ENCODE assay signal across 23 cellular contexts in genomic region chr11:71488968-71489265, GRCh38. TPM values are rescaled to one million over a fixed set of nuclear protein-coding genes. Genes with fewer than 3 reads are reported as not detected.
A peak's percentile ranks its signal among the peaks of the same experiment; 100 is the strongest.
DNase-seq lines count a peak whose midpoint lies in the region; ATAC-seq and TF ChIP-seq lines count a peak whose summit lies in the region.
"Had no signal": no experiment of that assay in that cellular context is flagged by ENCODE, and none has a peak within 500 bp of the region (broad histone marks: within the 10 kb centered on the region; RNA-seq: fewer than 3 reads in every experiment).

No MANE protein-coding gene starts in this region.

- intact Hi-C loops in Caco-2 (cut with micrococcal nuclease; ENCODE audit: unreplicated experiment): loop anchor here (2.0 kb wide), 4 partner anchors 18 to 92 kb away; partner anchors contain the start of gene DHCR7

- POLR2A ChIA-PET in activated CD4-positive, alpha-beta T cell treated with anti-CD3 and anti-CD28 coated beads, Interleukin-2, amount 10 ng/mL, durations not matched to agents 7 days and 5 days (lab: Charles Lee): no interaction called here
- POLR2A ChIA-PET in Caco-2 (lab: Charles Lee): interaction anchor here (0.7 kb wide), 1 partner anchor 36 kb away, joined by 4 read pairs; the partner anchor contains the start of gene NADSYN1

- no peak overlapping the region for H2BK15ac ChIP-seq in neuronal stem cell (ENCODE audit: low read length)

- H4K91ac ChIP-seq in neuronal stem cell (ENCODE audit: low read depth, low read length, poor library complexity): no peak overlapping the region

- no peak overlapping the region for H2AFZ ChIP-seq in neuronal stem cell (ENCODE audit: low read length)

- no peak overlapping the region for H3K27ac ChIP-seq in neuronal stem cell (replicated peaks; ENCODE audit: low read length)
- H3K27ac ChIP-seq: esophagus squamous epithelium, Peyer's patch had no signal

- peaks cover 13% of the 10 kb centered on the region for H3K4me1 Mint-ChIP-seq in activated CD4-positive, alpha-beta T cell treated with anti-CD3 and anti-CD28 coated beads, Interleukin-2, amount 10 ng/mL, durations not matched to agents 7 days and 5 days
- H3K4me1 Mint-ChIP-seq in Caco-2 (ENCODE audit: low read depth, unreplicated experiment): peaks cover 21% of the 10 kb centered on the region
- H3K4me1 Mint-ChIP-seq in activated naive CD8-positive, alpha-beta T cell treated with anti-CD3 and anti-CD28 coated beads, Interleukin-2, amount 50 U/mL, for 24 hours: peaks cover 22% of the 10 kb centered on the region
- H3K4me1 Mint-ChIP-seq: immature natural killer cell had no signal

- H3K4me1 ChIP-seq in Caco-2 (peaks cover 23% of the 10 kb centered on the region), neuronal stem cell (ENCODE audit: control insufficient read depth in 2 of 2, insufficient read depth in 1 of 2, low read depth in 1 of 2, low read length in 2 of 2) (peaks cover 4 to 10% of the 10 kb centered on the region in 2 donors)
- H3K4me1 ChIP-seq: HAP-1, Peyer's patch had no signal

- no TSS peak for BruUV-seq in Caco-2 (replicated peaks; lab: Mats Ljungman, UMichigan)

- no peak overlapping the region for H3K14ac ChIP-seq in neuronal stem cell (ENCODE audit: low read length)

- H2BK12ac ChIP-seq in neuronal stem cell (ENCODE audit: low read length): no peak overlapping the region

- H3K27ac Mint-ChIP-seq in activated CD4-positive, alpha-beta T cell treated with anti-CD3 and anti-CD28 coated beads, Interleukin-2, amount 10 ng/mL, durations not matched to agents 7 days and 5 days: peak overlapping the region; percentile 72
- peak overlapping the region; percentile 40 for H3K27ac Mint-ChIP-seq in Caco-2 (ENCODE audit: unreplicated experiment)
- peak overlapping the region; percentile 84 for H3K27ac Mint-ChIP-seq in activated naive CD8-positive, alpha-beta T cell treated with anti-CD3 and anti-CD28 coated beads, Interleukin-2, amount 50 U/mL, for 24 hours

- H2BK120ac ChIP-seq in neuronal stem cell (ENCODE audit: low read depth, low read length): no peak overlapping the region

- H3K23ac ChIP-seq in neuronal stem cell (ENCODE audit: low read depth, low read length, poor library complexity): no peak overlapping the region

- H3K27me3 ChIP-seq in Caco-2 (replicated peaks; ENCODE audit: control insufficient read depth, insufficient read depth, low read length): no peaks in the 10 kb centered on the region
- H3K27me3 ChIP-seq in neuronal stem cell (ENCODE audit: control insufficient read depth in 3 of 3, insufficient read depth in 3 of 3, low read depth in 1 of 3, low read length in 3 of 3): no peaks in the 10 kb centered on the region
- H3K27me3 ChIP-seq: dorsolateral prefrontal cortex, esophagus squamous epithelium, Peyer's patch had no signal

- H3K9me3 ChIP-seq in Caco-2: no peaks in the 10 kb centered on the region
- H3K9me3 ChIP-seq in neuronal stem cell (replicated peaks in 1 of 2; ENCODE audit: control insufficient read depth in 2 of 2, insufficient read depth in 1 of 2, low read depth in 1 of 2, low read length in 2 of 2): peaks cover 0 to 3% of the 10 kb centered on the region in 2 donors
- H3K9me3 ChIP-seq: esophagus squamous epithelium, HAP-1, Peyer's patch had no signal

- H3K36me3 ChIP-seq in Caco-2 (ENCODE audit: control insufficient read depth, insufficient read depth, low read length): peaks cover 12% of the 10 kb centered on the region; the same call in 1 of the 2 replicates
- peaks cover 25 to 58% of the 10 kb centered on the region in 2 donors for H3K36me3 ChIP-seq in neuronal stem cell (replicated peaks in 1 of 2; ENCODE audit: control insufficient read depth in 2 of 2, insufficient read depth in 2 of 2, low read length in 2 of 2)

- CTCF ChIA-PET in activated CD4-positive, alpha-beta T cell treated with anti-CD3 and anti-CD28 coated beads, Interleukin-2, amount 10 ng/mL, durations not matched to agents 7 days and 5 days (lab: Charles Lee): no interaction called here
- CTCF ChIA-PET in Caco-2 (lab: Charles Lee): interaction anchor here (1.2 to 1.6 kb wide), 2 partner anchors 36 to 75 kb away, joined by 6 to 17 read pairs; partner anchors contain the start of gene NADSYN1

- H3K9ac ChIP-seq in neuronal stem cell (ENCODE audit: low read depth, low read length, poor library complexity): no peak overlapping the region

- H3K27me3 Mint-ChIP-seq in activated CD4-positive, alpha-beta T cell treated with anti-CD3 and anti-CD28 coated beads, Interleukin-2, amount 10 ng/mL, durations not matched to agents 7 days and 5 days: no peaks in the 10 kb centered on the region
- H3K27me3 Mint-ChIP-seq in Caco-2 (ENCODE audit: insufficient read depth, unreplicated experiment): no peaks in the 10 kb centered on the region
- no peaks in the 10 kb centered on the region for H3K27me3 Mint-ChIP-seq in activated naive CD8-positive, alpha-beta T cell treated with anti-CD3 and anti-CD28 coated beads, Interleukin-2, amount 50 U/mL, for 24 hours
- H3K27me3 Mint-ChIP-seq: activated naive CD4-positive, alpha-beta T cell treated with anti-CD3 and anti-CD28 coated beads, Interleukin-2, amount 50 U/mL, for 24 hours; brain had no signal

- H2BK5ac ChIP-seq in neuronal stem cell (ENCODE audit: low read length): peak overlapping the region; percentile 79

- no peak overlapping the region for H2AK5ac ChIP-seq in neuronal stem cell (ENCODE audit: low read depth, low read length)

- WGBS in neuronal stem cell (ENCODE audit: extremely low coverage in 2 of 2, insufficient read length in 2 of 2, insufficient replicate concordance in 1 of 2), 2 donors: no CpG with 5 or more reads among the region's 4 CpGs

- H3K4me3 ChIP-seq in Caco-2 (ENCODE audit: low read depth, low read length): no peak overlapping the region
- H3K4me3 ChIP-seq in neuronal stem cell (ENCODE audit: low read length in 2 of 2): no peak overlapping the region
- H3K4me3 ChIP-seq: dorsolateral prefrontal cortex, esophagus squamous epithelium, HAP-1, lung, Peyer's patch had no signal

- H3K79me1 ChIP-seq in neuronal stem cell (ENCODE audit: low read depth, low read length): peaks cover 4% of the 10 kb centered on the region

- H3K4ac ChIP-seq in neuronal stem cell (ENCODE audit: low read length): no peak overlapping the region

- no peak overlapping the region for H4K8ac ChIP-seq in neuronal stem cell (ENCODE audit: low read depth, low read length)

- no peaks in the 10 kb centered on the region for H3K9me3 Mint-ChIP-seq in activated CD4-positive, alpha-beta T cell treated with anti-CD3 and anti-CD28 coated beads, Interleukin-2, amount 10 ng/mL, durations not matched to agents 7 days and 5 days
- H3K9me3 Mint-ChIP-seq in Caco-2 (ENCODE audit: unreplicated experiment): no peaks in the 10 kb centered on the region
- no peaks in the 10 kb centered on the region for H3K9me3 Mint-ChIP-seq in activated naive CD8-positive, alpha-beta T cell treated with anti-CD3 and anti-CD28 coated beads, Interleukin-2, amount 50 U/mL, for 24 hours
- H3K9me3 Mint-ChIP-seq: activated naive CD4-positive, alpha-beta T cell treated with anti-CD3 and anti-CD28 coated beads, Interleukin-2, amount 50 U/mL, for 24 hours; CD8-positive, alpha-beta memory T cell; immature natural killer cell had no signal

- no peak for DNase-seq in activated CD4-positive, alpha-beta T cell treated with anti-CD3 and anti-CD28 coated beads, Interleukin-2, amount 10 ng/mL, durations not matched to agents 7 days and 5 days
- DNase-seq in activated CD4-positive, alpha-beta T cell treated with anti-CD3 and anti-CD28 coated beads, Interleukin-2, amount 50 U/mL, for 4 hours: no peak
- peak in 1 of 2 experiments; percentile 38 for DNase-seq in Caco-2
- no peak for DNase-seq in activated naive CD8-positive, alpha-beta T cell treated with anti-CD3 and anti-CD28 coated beads, Interleukin-2, amount 50 U/mL, for 24 hours
- DNase-seq in neuronal stem cell (ENCODE audit: low spot score): no peak
- DNase-seq in cortex of kidney (lab: John Stamatoyannopoulos, UW): no peak
- no peak for DNase-seq in AG08395 (ENCODE audit: low spot score)
- DNase-seq: esophagus squamous epithelium, immature natural killer cell, NCI-H1417 treated with DMSO at 0.1 percent for 48 hours, NCI-H82 had no signal

- TF ChIP-seq CTCF in Caco-2 (IDR thresholded peaks at IDR 0.05; ENCODE audit: insufficient read depth in 1 of 2, low read depth in 1 of 2, low read length in 1 of 2, severe bottlenecking in 1 of 2, unreplicated experiment in 1 of 2): no peak

- ATAC-seq in activated naive CD8-positive, alpha-beta T cell treated with anti-CD3 and anti-CD28 coated beads, Interleukin-2, amount 50 U/mL, for 24 hours: no peak
- no peak for ATAC-seq in HG02970 (IDR thresholded peaks at IDR 0.05; ENCODE audit: low FRiP score, unreplicated experiment)

- peaks cover 46% of the 10 kb centered on the region for H3K36me3 Mint-ChIP-seq in activated CD4-positive, alpha-beta T cell treated with anti-CD3 and anti-CD28 coated beads, Interleukin-2, amount 10 ng/mL, durations not matched to agents 7 days and 5 days (ENCODE audit: low read depth)
- peaks cover 47% of the 10 kb centered on the region for H3K36me3 Mint-ChIP-seq in Caco-2 (ENCODE audit: insufficient read depth, unreplicated experiment)
- H3K36me3 Mint-ChIP-seq in activated naive CD8-positive, alpha-beta T cell treated with anti-CD3 and anti-CD28 coated beads, Interleukin-2, amount 50 U/mL, for 24 hours (ENCODE audit: low read depth): peaks cover 58% of the 10 kb centered on the region

- H3K4me2 ChIP-seq in neuronal stem cell (ENCODE audit: insufficient read depth, low read length, poor library complexity, severe bottlenecking): no peak overlapping the region

- peak overlapping the region; percentile 19 for H3K18ac ChIP-seq in neuronal stem cell (ENCODE audit: low read length)

- H3K4me3 Mint-ChIP-seq in activated CD4-positive, alpha-beta T cell treated with anti-CD3 and anti-CD28 coated beads, Interleukin-2, amount 10 ng/mL, durations not matched to agents 7 days and 5 days: no peak overlapping the region
- H3K4me3 Mint-ChIP-seq in Caco-2 (ENCODE audit: unreplicated experiment): no peak overlapping the region
- no peak overlapping the region for H3K4me3 Mint-ChIP-seq in activated naive CD8-positive, alpha-beta T cell treated with anti-CD3 and anti-CD28 coated beads, Interleukin-2, amount 50 U/mL, for 24 hours
- H3K4me3 Mint-ChIP-seq: activated naive CD4-positive, alpha-beta T cell treated with anti-CD3 and anti-CD28 coated beads, Interleukin-2, amount 50 U/mL, for 24 hours; brain; CD8-positive, alpha-beta memory T cell; immature natural killer cell had no signal

RNA-seq across cellular contexts. Expression of gene NADSYN1, which starts 35.9 kb away (rescaled TPM):
- total RNA-seq in activated CD4-positive, alpha-beta T cell treated with anti-CD3 and anti-CD28 coated beads, Interleukin-2, amount 10 ng/mL, durations not matched to agents 7 days and 5 days: 100 to 1,000 TPM; 120 to 127 TPM
- total RNA-seq in Caco-2 (2022): 91.3 and 101 TPM in 2 replicates
- polyA plus RNA-seq in neuronal stem cell (2013, experiment 1 of 2): 16.3 TPM
- 16.8 TPM for polyA plus RNA-seq in neuronal stem cell (2013, experiment 2 of 2)

RNA-seq across cellular contexts. Expression of gene KRTAP5-7, which starts 38.1 kb away (rescaled TPM):
- under 1 TPM in 1 of 2 experiments, not detected in 1; 0.29 TPM for total RNA-seq in activated CD4-positive, alpha-beta T cell treated with anti-CD3 and anti-CD28 coated beads, Interleukin-2, amount 10 ng/mL, durations not matched to agents 7 days and 5 days
- total RNA-seq in Caco-2 (2022): not detected in 2 replicates
- polyA plus RNA-seq in neuronal stem cell (2013, experiment 1 of 2): 0.03 TPM
- polyA plus RNA-seq in neuronal stem cell (2013, experiment 2 of 2): not detected
- total RNA-seq: A673; CD8-positive, alpha-beta memory T cell; HT-29; LHCN-M2 had no signal
- polyA plus RNA-seq: CD8-positive, alpha-beta memory T cell; immature natural killer cell had no signal

RNA-seq across cellular contexts. Expression of gene DHCR7, which starts 40.7 kb away (rescaled TPM):
- total RNA-seq in activated CD4-positive, alpha-beta T cell treated with anti-CD3 and anti-CD28 coated beads, Interleukin-2, amount 10 ng/mL, durations not matched to agents 7 days and 5 days: 10 to 100 TPM; 29.5 to 30.1 TPM
- 344 and 371 TPM in 2 replicates for total RNA-seq in Caco-2 (2022)
- 138 TPM for polyA plus RNA-seq in neuronal stem cell (2013, experiment 1 of 2)
- 140 TPM for polyA plus RNA-seq in neuronal stem cell (2013, experiment 2 of 2)

RNA-seq across cellular contexts. Expression of gene KRTAP5-8, which starts 48.9 kb away (rescaled TPM):
- under 1 TPM in 1 of 2 experiments, not detected in 1; 0.17 TPM for total RNA-seq in activated CD4-positive, alpha-beta T cell treated with anti-CD3 and anti-CD28 coated beads, Interleukin-2, amount 10 ng/mL, durations not matched to agents 7 days and 5 days
- not detected in 2 replicates for total RNA-seq in Caco-2 (2022)
- not detected for polyA plus RNA-seq in neuronal stem cell (2013, experiment 1 of 2)
- 0.03 TPM for polyA plus RNA-seq in neuronal stem cell (2013, experiment 2 of 2)
- total RNA-seq: A673; CD8-positive, alpha-beta memory T cell; HT-29; LHCN-M2 had no signal
- polyA plus RNA-seq: CD8-positive, alpha-beta memory T cell; immature natural killer cell; neural cell had no signal

RNA-seq across cellular contexts. Expression of gene KRTAP5-9, which starts 59.3 kb away (rescaled TPM):
- under 1 TPM; 0.19 to 0.35 TPM for total RNA-seq in activated CD4-positive, alpha-beta T cell treated with anti-CD3 and anti-CD28 coated beads, Interleukin-2, amount 10 ng/mL, durations not matched to agents 7 days and 5 days
- total RNA-seq in Caco-2 (2022): not detected in 2 replicates
- 0.06 TPM for polyA plus RNA-seq in neuronal stem cell (2013, experiment 1 of 2)
- not detected for polyA plus RNA-seq in neuronal stem cell (2013, experiment 2 of 2)
- total RNA-seq: A673; CD8-positive, alpha-beta memory T cell; esophagus squamous epithelium; HT-29; LHCN-M2 had no signal
- polyA plus RNA-seq: CD8-positive, alpha-beta memory T cell; immature natural killer cell; neural cell had no signal

Comparison
In these comparisons a context has a peak if more than half of its experiments do, and no peak if none do; other contexts are left out.
1. RNA of gene DHCR7, which starts 40.7 kb away (total RNA-seq): 344 to 371 TPM in Caco-2; 29.5 to 30.1 TPM in activated CD4-positive, alpha-beta T cell treated with anti-CD3 and anti-CD28 coated beads, Interleukin-2, amount 10 ng/mL, durations not matched to agents 7 days and 5 days; every median in the first group is over 10 times any median in the second.
2. Peak in every context shown above with its lines, with median percentiles within 50 percentile points of each other: H3K27ac Mint-ChIP-seq.